In genomic region chr19:30406220-30406944, GRCh38 we compare ENCODE assay signal across 10 cellular contexts. TPM values are rescaled to one million over a fixed set of nuclear protein-coding genes. Genes with fewer than 3 reads are reported as not detected.
A peak's percentile ranks its signal among the peaks of the same experiment; 100 is the strongest.
DNase-seq lines count a peak whose midpoint lies in the region; ATAC-seq, FAIRE-seq and TF ChIP-seq lines count a peak whose summit lies in the region.
"Had no signal": no experiment of that assay in that cellular context is flagged by ENCODE, and none has a peak within 500 bp of the region (broad histone marks: within the 10 kb centered on the region; RNA-seq: fewer than 3 reads in every experiment).

No MANE protein-coding gene starts in this region.

- no peaks in the 10 kb centered on the region for H3K79me2 ChIP-seq in GM12878 (ENCODE audit: control insufficient read depth, insufficient read depth, low read length)
- no peaks in the 10 kb centered on the region for H3K79me2 ChIP-seq in HepG2 (ENCODE audit: insufficient read depth, low read length)

- RAD21 ChIA-PET in GM12878 (lab: Charles Lee; ENCODE audit: unreplicated experiment): interaction anchor here (0.6 kb wide), 1 partner anchor 10 kb away, joined by 3 read pairs; no protein-coding TSS in a partner anchor

- TF ChIP-seq POLR2A in GM12878 (IDR thresholded peaks at IDR 0.05; ENCODE audit: low read depth, low read length): no peak
- no peak for TF ChIP-seq POLR2A in HepG2 (IDR thresholded peaks at IDR 0.05; ENCODE audit: insufficient read depth in 1 of 2, low read depth in 2 of 2, low read length in 2 of 2)
- no peak for TF ChIP-seq POLR2A in Peyer's patch (IDR thresholded peaks at IDR 0.05)
- TF ChIP-seq POLR2A in vagina (IDR thresholded peaks at IDR 0.05): no peak

- no peak for FAIRE-seq in GM12878 (lab: Jason Lieb, UNC)
- FAIRE-seq in HepG2 (lab: Jason Lieb, UNC): peak; percentile 12

- H3K4me2 ChIP-seq in GM12878 (ENCODE audit: control insufficient read depth, insufficient read depth): no peak overlapping the region
- no peak overlapping the region for H3K4me2 ChIP-seq in HepG2 (ENCODE audit: low read depth, low read length)
- H3K4me2 ChIP-seq: BLaER1 had no signal

- no peak for TF ChIP-seq EP300 in GM12878 (IDR thresholded peaks at IDR 0.05; ENCODE audit: borderline replicate concordance in 1 of 2, control insufficient read depth in 1 of 2, low read depth in 2 of 2, low read length in 2 of 2)
- TF ChIP-seq EP300 in HepG2 (IDR thresholded peaks at IDR 0.05; ENCODE audit: low read depth in 2 of 2, low read length in 2 of 2): no peak
- no peak for TF ChIP-seq EP300 in HepG2 (CRISPR knock-in tag; IDR thresholded peaks at IDR 0.05; ENCODE audit: borderline replicate concordance)

- H4K20me1 ChIP-seq in GM12878 (ENCODE audit: control insufficient read depth, insufficient read depth): no peaks in the 10 kb centered on the region
- no peaks in the 10 kb centered on the region for H4K20me1 ChIP-seq in HepG2 (ENCODE audit: insufficient read depth, low read length)
- H4K20me1 ChIP-seq: BLaER1 had no signal

- no peak overlapping the region for H2AFZ ChIP-seq in GM12878 (ENCODE audit: control insufficient read depth, low read depth, low read length)
- H2AFZ ChIP-seq in HepG2 (ENCODE audit: low read length): no peak overlapping the region

- H3K4me1 ChIP-seq in HEK293 (ENCODE audit: control insufficient read depth, insufficient read depth, low read length): peaks cover 5% of the 10 kb centered on the region
- no peaks in the 10 kb centered on the region for H3K4me1 ChIP-seq in GM12878 (ENCODE audit: control insufficient read depth, insufficient read depth, low read length)
- no peaks in the 10 kb centered on the region for H3K4me1 ChIP-seq in HepG2 (ENCODE audit: insufficient read depth, low read length)
- H3K4me1 ChIP-seq in Peyer's patch: no peaks in the 10 kb centered on the region
- H3K4me1 ChIP-seq in vagina: no peaks in the 10 kb centered on the region
- H3K4me1 ChIP-seq: BLaER1 had no signal

- BruUV-seq in GM12878 (replicated peaks; lab: Mats Ljungman, UMichigan) (no TSS peak), HepG2 (replicated peaks; lab: Mats Ljungman, UMichigan) (no TSS peak)

- TF ChIP-seq RAD21 in GM12878 (IDR thresholded peaks at IDR 0.05; ENCODE audit: insufficient read depth, low read depth, low read length): peak; percentile 43
- TF ChIP-seq RAD21 in HepG2 (CRISPR knock-in tag; IDR thresholded peaks at IDR 0.05): peak; percentile 62

- H3K9me3 ChIP-seq in HEK293 (ENCODE audit: control insufficient read depth, insufficient read depth, low read depth, low read length): no peaks in the 10 kb centered on the region; the same call in none of the 2 replicates
- no peaks in the 10 kb centered on the region for H3K9me3 ChIP-seq in GM12878 (replicated peaks; ENCODE audit: control insufficient read depth, insufficient read depth, low read length)
- no peaks in the 10 kb centered on the region for H3K9me3 ChIP-seq in HepG2 (ENCODE audit: low read length)
- H3K9me3 ChIP-seq in Peyer's patch: no peaks in the 10 kb centered on the region
- no peaks in the 10 kb centered on the region for H3K9me3 ChIP-seq in vagina
- H3K9me3 ChIP-seq: BLaER1 had no signal

- intact Hi-C loops in GM12878 (cut with micrococcal nuclease; ENCODE audit: unreplicated experiment): no loop called here
- intact Hi-C loops in HepG2 (cut with micrococcal nuclease; ENCODE audit: unreplicated experiment): loop anchor here (2.0 kb wide), 1 partner anchor 180 kb away; no protein-coding TSS in a partner anchor
- intact Hi-C loops in vagina (cut with DNase I): no loop called here

- SMC1A ChIA-PET in GM12878 (lab: Charles Lee; ENCODE audit: uncharacterized antibody, unreplicated experiment): no interaction called here

- in situ Hi-C loops in GM12878 (cut with MboI) (no loop called here), HepG2 (cut with HindIII; ENCODE audit: extremely low pct_ligation_motif_present, low pct_unique_long_range_greater_than_20kb) (loop anchor here (10.0 kb wide), 1 partner anchor 182 kb away; no protein-coding TSS in a partner anchor)

- no peaks in the 10 kb centered on the region for H3K27me3 ChIP-seq in GM12878 (replicated peaks in 1 of 2; ENCODE audit: control insufficient read depth in 2 of 2, insufficient read depth in 2 of 2, low read length in 1 of 2)
- H3K27me3 ChIP-seq in HepG2 (ENCODE audit: control insufficient read depth in 1 of 2, insufficient read depth in 2 of 2, low read length in 2 of 2): peaks cover 0 to 2% of the 10 kb centered on the region in 2 experiments; a peak in 1 of 5 replicates
- H3K27me3 ChIP-seq in Peyer's patch: no peaks in the 10 kb centered on the region
- H3K27me3 ChIP-seq in vagina: no peaks in the 10 kb centered on the region
- H3K27me3 ChIP-seq: BLaER1 had no signal

- POLR2A ChIA-PET in HEK293 (lab: Yijun Ruan, JAX): interaction anchor here (0.6 to 1.1 kb wide), 3 partner anchors 10 to 23 kb away, joined by 3 to 9 read pairs (median 3); no protein-coding TSS in a partner anchor
- POLR2A ChIA-PET in GM12878 (lab: Charles Lee): no interaction called here
- POLR2A ChIA-PET in HepG2 (lab: Yijun Ruan, JAX): no interaction called here

- H3K9ac ChIP-seq in GM12878 (ENCODE audit: control insufficient read depth, insufficient read depth, low read length) (no peak overlapping the region), HepG2 (ENCODE audit: insufficient read depth, low read depth, low read length) (no peak overlapping the region)
- H3K9ac ChIP-seq: BLaER1 had no signal

- ATAC-seq in GM12878 (0 out of 3 replicates have a peak, but pooled peaks have one; percentile 32), HepG2 (peak; percentile 88), HG03565 (IDR thresholded peaks at IDR 0.05; ENCODE audit: unreplicated experiment) (no peak)

- peaks cover 0 to 4% of the 10 kb centered on the region in 2 experiments; a peak in 1 of 3 replicates for H3K36me3 ChIP-seq in HEK293 (ENCODE audit: control insufficient read depth in 2 of 2, insufficient read depth in 1 of 2, low read length in 2 of 2)
- H3K36me3 ChIP-seq in GM12878 (ENCODE audit: control insufficient read depth in 2 of 2, insufficient read depth in 2 of 2, low read length in 1 of 2): no peaks in the 10 kb centered on the region
- H3K36me3 ChIP-seq in HepG2 (replicated peaks in 1 of 2; ENCODE audit: control insufficient read depth in 1 of 2, insufficient read depth in 2 of 2, low read length in 2 of 2): no peaks in the 10 kb centered on the region
- no peaks in the 10 kb centered on the region for H3K36me3 ChIP-seq in Peyer's patch
- no peaks in the 10 kb centered on the region for H3K36me3 ChIP-seq in vagina
- H3K36me3 ChIP-seq: BLaER1 had no signal

- H3K27ac ChIP-seq in 22Rv1: no peak overlapping the region
- no peak overlapping the region for H3K27ac ChIP-seq in HEK293 (ENCODE audit: extremely low read depth, low read depth, low read length)
- H3K27ac ChIP-seq in GM12878 (ENCODE audit: control insufficient read depth, insufficient read depth): no peak overlapping the region
- no peak overlapping the region for H3K27ac ChIP-seq in HepG2 (ENCODE audit: extremely low read length, insufficient read depth, low read length)
- H3K27ac ChIP-seq in Peyer's patch: no peak overlapping the region
- no peak overlapping the region for H3K27ac ChIP-seq in vagina
- H3K27ac ChIP-seq: BLaER1 had no signal

- CTCF ChIA-PET in HEK293 (lab: Yijun Ruan, JAX) (interaction anchor here (0.6 to 1.7 kb wide), 23 partner anchors 9 to 551 kb away, joined by 3 to 15 read pairs (median 4); no protein-coding TSS in a partner anchor), GM12878 (lab: Yijun Ruan, JAX) (no interaction called here), HepG2 (lab: Yijun Ruan, JAX; ENCODE audit: low intra/inter-chr PET ratio, low total read pairs) (no interaction called here)

- TF ChIP-seq CTCF in 22Rv1 (IDR thresholded peaks at IDR 0.05): peak; percentile 46
- TF ChIP-seq CTCF in HEK293 (tag by site-specific recombination; IDR thresholded peaks at IDR 0.05): peak; percentile 60
- peak; percentile 29 to 37 (median 36); a peak in 5 of 6 replicates for TF ChIP-seq CTCF in GM12878 (IDR thresholded peaks at IDR 0.05 in 2 of 3, conservative IDR thresholded peaks at IDR 0.05 in 1 of 3; ENCODE audit: control insufficient read depth in 2 of 3, extremely low read depth in 1 of 3, insufficient read depth in 1 of 3, low read depth in 3 of 3, low read length in 3 of 3)
- peak; percentile 65 for TF ChIP-seq CTCF in HepG2 (CRISPR knock-in tag; IDR thresholded peaks at IDR 0.05)
- peak in 2 of 6 experiments; percentile 17 for TF ChIP-seq CTCF in Peyer's patch (IDR thresholded peaks at IDR 0.05)
- TF ChIP-seq CTCF in vagina (IDR thresholded peaks at IDR 0.05): no peak

- no peak for DNase-seq in GM12878 (ENCODE audit: low read depth, low spot score)
- DNase-seq in HepG2 (ENCODE audit: low spot score): peak; percentile 10
- DNase-seq in Peyer's patch: no peak
- no peak for DNase-seq in vagina (ENCODE audit: extremely low spot score in 2 of 2)
- DNase-seq in activated CD4-positive, alpha-beta T cell treated with anti-CD3 and anti-CD28 coated beads, Interleukin-2, amount 50 U/mL, for 4 hours: no peak
- DNase-seq: NCI-H226 had no signal

- H3K4me3 ChIP-seq in HEK293 (ENCODE audit: low read depth, low read length): no peak overlapping the region
- H3K4me3 ChIP-seq in GM12878: no peak overlapping the region
- no peak overlapping the region for H3K4me3 ChIP-seq in HepG2 (replicated peaks in 1 of 3; ENCODE audit: insufficient read depth in 1 of 3, low read depth in 2 of 3, low read length in 3 of 3)
- H3K4me3 ChIP-seq in Peyer's patch: no peak overlapping the region
- no peak overlapping the region for H3K4me3 ChIP-seq in vagina
- H3K4me3 ChIP-seq: BLaER1 had no signal

- 36% methylated on average over 12 of the region's 12 CpGs for WGBS in GM12878 (ENCODE audit: insufficient coverage, insufficient replicate concordance, low lambda C conversion rate, missing lambda C conversion rate)
- 43% methylated on average over 11 of the region's 12 CpGs for WGBS in HepG2 (ENCODE audit: low lambda C conversion rate)

RNA-seq across cellular contexts. Expression of gene ZNF536, which starts 34.2 kb away (rescaled TPM):
- not detected in 2 replicates for total RNA-seq in GM12878 (2013; cell fraction: nucleolus; rRNA removed)
- not detected in 2 replicates for total RNA-seq in GM12878 (2014; rRNA removed)
- not detected in 2 replicates for total RNA-seq in GM12878 (2014; rRNA removed; fragmentation: Illumina TruSeq; extraction: Trizol)
- total RNA-seq in GM12878 (2021): not detected in 2 replicates
- polyA plus RNA-seq in GM12878 (2011; ENCODE audit: low read depth): not detected
- not detected in 2 replicates for polyA plus RNA-seq in GM12878 (2011; rRNA removed)
- not detected in 2 replicates for polyA plus RNA-seq in GM12878 (2011; cell fraction: cytosol; rRNA removed)
- not detected in 2 replicates for polyA plus RNA-seq in GM12878 (2011; cell fraction: nucleus; rRNA removed)
- not detected in 2 replicates for polyA plus RNA-seq in GM12878 (2012)
- not detected in 2 replicates for polyA plus RNA-seq in GM12878 (2014; fragmentation: Illumina TruSeq; extraction: Trizol)
- not detected for polyA plus RNA-seq in GM12878 (2014; fragmentation: Nextera tagmentation; extraction: Ambion mirVana)
- polyA plus RNA-seq in GM12878 (2014; rRNA removed): not detected in 2 replicates
- polyA plus RNA-seq in GM12878 (2016; fragmentation: Nextera tagmentation; extraction: Ambion mirVana): not detected
- polyA minus RNA-seq in GM12878 (2011; rRNA and poly(A)+ RNA removed): not detected in 2 replicates
- not detected in 2 replicates for polyA minus RNA-seq in GM12878 (2011; cell fraction: cytosol; rRNA and poly(A)+ RNA removed)
- not detected in 2 replicates for polyA minus RNA-seq in GM12878 (2011; cell fraction: nucleus; rRNA and poly(A)+ RNA removed)
- not detected in 2 replicates for total RNA-seq in HepG2 (2016; rRNA removed; fragmentation: Illumina TruSeq; extraction: Trizol)
- not detected in 2 replicates for total RNA-seq in HepG2 (2016; cell fraction: cytosol; rRNA removed; fragmentation: Illumina TruSeq; extraction: Trizol; ENCODE audit: low read depth)
- total RNA-seq in HepG2 (2016; cell fraction: insoluble cytoplasmic fraction; rRNA removed; fragmentation: Illumina TruSeq; extraction: Trizol): not detected in 2 replicates
- total RNA-seq in HepG2 (2016; cell fraction: membrane; rRNA removed; fragmentation: Illumina TruSeq; extraction: Trizol): not detected in 2 replicates
- total RNA-seq in HepG2 (2016; cell fraction: nucleus; rRNA removed; fragmentation: Illumina TruSeq; extraction: Trizol): not detected in 2 replicates
- not detected in 2 replicates for polyA plus RNA-seq in HepG2 (2011; rRNA removed)
- not detected in 2 replicates for polyA plus RNA-seq in HepG2 (2011; cell fraction: cytosol; rRNA removed)
- polyA plus RNA-seq in HepG2 (2011; cell fraction: nucleus; rRNA removed): not detected in 2 replicates
- not detected in 2 replicates for polyA plus RNA-seq in HepG2 (2012)
- not detected in 2 replicates for polyA plus RNA-seq in HepG2 (2016; cell fraction: cytosol; fragmentation: Illumina TruSeq; extraction: Trizol; ENCODE audit: low read depth)
- not detected in 2 replicates for polyA plus RNA-seq in HepG2 (2016; cell fraction: insoluble cytoplasmic fraction; fragmentation: Illumina TruSeq; extraction: Trizol; ENCODE audit: low read depth)
- not detected in 2 replicates for polyA plus RNA-seq in HepG2 (2016; cell fraction: membrane; fragmentation: Illumina TruSeq; extraction: Trizol; ENCODE audit: low read depth)
- not detected in 2 replicates for polyA plus RNA-seq in HepG2 (2016; cell fraction: nucleus; fragmentation: Illumina TruSeq; extraction: Trizol; ENCODE audit: insufficient read depth, low read depth)
- polyA minus RNA-seq in HepG2 (2011; rRNA and poly(A)+ RNA removed; ENCODE audit: low replicate concordance): not detected in 2 replicates
- polyA minus RNA-seq in HepG2 (2011; cell fraction: cytosol; rRNA and poly(A)+ RNA removed): not detected in 2 replicates
- polyA minus RNA-seq in HepG2 (2011; cell fraction: nucleus; rRNA and poly(A)+ RNA removed): not detected in 2 replicates
- 10 to 100 TPM in 1 of 4 donors, 1 to 10 TPM in 3; 1.3 to 12.4 (median 1.8) TPM for total RNA-seq in Peyer's patch
- 2.5 TPM for total RNA-seq in vagina

Comparison
In these comparisons a context has a peak if more than half of its experiments do, and no peak if none do; other contexts are left out.
1. CTCF ChIP-seq: peak in 22Rv1 (single experiment), HEK293 (single experiment), GM12878 (3 of 3) and HepG2 (single experiment); none in vagina (0 of 3).